Comparison of ENCODE assay signal across 1 cellular context in genomic region chr15:43776101-43776717, GRCh38.
TF ChIP-seq lines count a peak whose summit lies in the region.

No MANE protein-coding gene starts in this region.

TF ChIP-seq in WTC11, 78 proteins besides CTCF, POLR2A, EP300 and RAD21 (continued from another document):
- TF ChIP-seq ATF6 (CRISPR knock-in tag; IDR thresholded peaks at IDR 0.05) (no peak), TEAD1 (CRISPR knock-in tag; IDR thresholded peaks at IDR 0.05) (peak; percentile 0; the same call in 1 of the 2 replicates), IRF2 (CRISPR knock-in tag; IDR thresholded peaks at IDR 0.05; ENCODE audit: borderline replicate concordance, low read depth) (no peak), JAZF1 (CRISPR knock-in tag; IDR thresholded peaks at IDR 0.05) (no peak), ZNF281 (CRISPR knock-in tag; IDR thresholded peaks at IDR 0.05) (no peak), CREM (CRISPR knock-in tag; IDR thresholded peaks at IDR 0.05) (no peak), ERG (CRISPR knock-in tag; IDR thresholded peaks at IDR 0.05) (peak; percentile 38; the same call in 1 of the 2 replicates)
- TF ChIP-seq, protein P1, sequence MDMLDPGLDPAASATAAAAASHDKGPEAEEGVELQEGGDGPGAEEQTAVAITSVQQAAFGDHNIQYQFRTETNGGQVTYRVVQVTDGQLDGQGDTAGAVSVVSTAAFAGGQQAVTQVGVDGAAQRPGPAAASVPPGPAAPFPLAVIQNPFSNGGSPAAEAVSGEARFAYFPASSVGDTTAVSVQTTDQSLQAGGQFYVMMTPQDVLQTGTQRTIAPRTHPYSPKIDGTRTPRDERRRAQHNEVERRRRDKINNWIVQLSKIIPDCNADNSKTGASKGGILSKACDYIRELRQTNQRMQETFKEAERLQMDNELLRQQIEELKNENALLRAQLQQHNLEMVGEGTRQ (CRISPR knock-in tag; IDR thresholded peaks at IDR 0.05): no peak
- TF ChIP-seq, protein P2, sequence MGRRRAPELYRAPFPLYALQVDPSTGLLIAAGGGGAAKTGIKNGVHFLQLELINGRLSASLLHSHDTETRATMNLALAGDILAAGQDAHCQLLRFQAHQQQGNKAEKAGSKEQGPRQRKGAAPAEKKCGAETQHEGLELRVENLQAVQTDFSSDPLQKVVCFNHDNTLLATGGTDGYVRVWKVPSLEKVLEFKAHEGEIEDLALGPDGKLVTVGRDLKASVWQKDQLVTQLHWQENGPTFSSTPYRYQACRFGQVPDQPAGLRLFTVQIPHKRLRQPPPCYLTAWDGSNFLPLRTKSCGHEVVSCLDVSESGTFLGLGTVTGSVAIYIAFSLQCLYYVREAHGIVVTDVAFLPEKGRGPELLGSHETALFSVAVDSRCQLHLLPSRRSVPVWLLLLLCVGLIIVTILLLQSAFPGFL (CRISPR knock-in tag; IDR thresholded peaks at IDR 0.05; ENCODE audit: borderline replicate concordance): no peak
- TF ChIP-seq, protein P3, sequence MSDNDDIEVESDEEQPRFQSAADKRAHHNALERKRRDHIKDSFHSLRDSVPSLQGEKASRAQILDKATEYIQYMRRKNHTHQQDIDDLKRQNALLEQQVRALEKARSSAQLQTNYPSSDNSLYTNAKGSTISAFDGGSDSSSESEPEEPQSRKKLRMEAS (CRISPR knock-in tag; IDR thresholded peaks at IDR 0.05): peak; percentile 15
TF ChIP-seq in WTC11: peak in this region for 3.
